In the genomic region with DNA sequence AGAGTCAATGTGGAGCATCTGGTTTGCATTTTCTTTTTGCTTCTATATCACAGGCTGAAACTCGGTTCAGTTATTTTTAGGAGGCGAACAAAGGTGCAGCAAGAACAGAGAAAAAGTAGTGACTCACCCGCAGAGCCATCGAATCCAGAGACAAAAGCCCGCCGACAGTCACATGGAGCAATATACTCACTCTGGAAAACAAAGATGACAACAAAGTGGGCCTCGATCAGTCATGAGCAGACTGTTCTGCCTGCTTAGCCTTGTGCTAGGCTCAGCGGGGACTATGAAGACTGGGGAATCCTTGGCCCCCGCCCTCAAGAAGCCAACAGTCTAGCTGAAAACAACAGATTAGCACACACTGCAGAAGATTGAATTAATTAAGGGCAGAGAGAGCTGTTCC, we compare ENCODE assay signal across 10 cellular contexts. TPM values are rescaled to one million over a fixed set of nuclear protein-coding genes. Genes with fewer than 3 reads are reported as not detected.
DNase-seq lines count a peak whose midpoint lies in the region; ATAC-seq, FAIRE-seq and TF ChIP-seq lines count a peak whose summit lies in the region.
"Had no signal": no experiment of that assay in that cellular context is flagged by ENCODE, and none has a peak within 500 bp of the region (broad histone marks: within the 10 kb centered on the region; RNA-seq: fewer than 3 reads in every experiment).

No MANE protein-coding gene starts in this region.

- no peaks in the 10 kb centered on the region for H3K9me3 ChIP-seq in HUES64 (ENCODE audit: insufficient read depth, low read depth, low read length)
- no peaks in the 10 kb centered on the region for H3K9me3 ChIP-seq in muscle layer of duodenum (ENCODE audit: control insufficient read depth in 1 of 2, low read length in 2 of 2)

- 51% methylated on average over 9 of the region's 9 CpGs for WGBS in HUES64

- peak; percentile 55 for DNase-seq in AG10803 (ENCODE audit: low read depth)
- DNase-seq in coronary artery (ENCODE audit: low spot score), result no peak
- DNase-seq in RCC 7860 (ENCODE audit: low spot score), result no peak
- no peak for DNase-seq in mesenteric fat pad (ENCODE audit: low spot score)
- DNase-seq: activated effector memory CD4-positive, alpha-beta T cell treated with Interleukin-2 at 50 U/mL for 16 hours; NCI-H1048 had no signal

- ATAC-seq in HG03159 (IDR thresholded peaks at IDR 0.05; ENCODE audit: unreplicated experiment), result no peak
- no peak for ATAC-seq in HG03045 (IDR thresholded peaks at IDR 0.05; ENCODE audit: unreplicated experiment)

- TF ChIP-seq CTCF in AG10803 (conservative IDR thresholded peaks at IDR 0.05; ENCODE audit: low read length) (no peak), coronary artery (IDR thresholded peaks at IDR 0.05) (no peak)

- H3K27ac ChIP-seq in HUES64 (ENCODE audit: low read depth, low read length), result peak overlapping the region; percentile 65
- peak overlapping the region; percentile 70 to 83 for H3K27ac ChIP-seq in coronary artery
- peak overlapping the region; percentile 12 for H3K27ac ChIP-seq in muscle layer of duodenum (ENCODE audit: low read length)

- peaks cover 20% of the 10 kb centered on the region for H3K4me1 ChIP-seq in HUES64 (ENCODE audit: insufficient read depth, low read length)
- H3K4me1 ChIP-seq in muscle layer of duodenum (ENCODE audit: control insufficient read depth in 1 of 2, insufficient read depth in 2 of 2, low read length in 2 of 2), result peaks cover 25 to 42% of the 10 kb centered on the region in 2 donors

- peak overlapping the region; percentile 60; the same call in 1 of the 2 replicates for H3K9ac ChIP-seq in HUES64 (ENCODE audit: low read depth, low read length)

- FAIRE-seq in RCC 7860 (lab: Jason Lieb, UNC), result no peak

- H3K4me3 ChIP-seq in AG10803 (ENCODE audit: low read length), result no peak overlapping the region
- H3K4me3 ChIP-seq in HUES64 (ENCODE audit: low read length), result no peak overlapping the region
- no peak overlapping the region for H3K4me3 ChIP-seq in coronary artery
- H3K4me3 ChIP-seq in muscle layer of duodenum (ENCODE audit: low read depth in 1 of 2, low read length in 2 of 2), result no peak overlapping the region

- H3K36me3 ChIP-seq in HUES64 (ENCODE audit: insufficient read depth, low read length) (peaks cover 27% of the 10 kb centered on the region), muscle layer of duodenum (ENCODE audit: control insufficient read depth in 1 of 2, insufficient read depth in 2 of 2, low read length in 2 of 2) (peaks cover 18 to 20% of the 10 kb centered on the region in 2 donors)

- H3K27me3 ChIP-seq in HUES64 (ENCODE audit: insufficient read depth, low read length) (no peaks in the 10 kb centered on the region), muscle layer of duodenum (ENCODE audit: low read depth, low read length) (no peaks in the 10 kb centered on the region)

RNA-seq across cellular contexts. Expression of gene XPNPEP1, which starts 30.4 kb away (rescaled TPM):
- polyA plus RNA-seq in HUES64 (2013, experiment 1 of 2), result 32.1 TPM
- polyA plus RNA-seq in HUES64 (2013, experiment 2 of 2), result 34.6 TPM
- 68.7 TPM for total RNA-seq in mesenteric fat pad

Comparison
In these comparisons a context has a peak if more than half of its experiments do, and no peak if none do; other contexts are left out.
1. H3K27ac ChIP-seq: peak in every context shown above with its lines; median percentile 76 in coronary artery; 65 in HUES64; 12 in muscle layer of duodenum.